In the genomic region with DNA sequence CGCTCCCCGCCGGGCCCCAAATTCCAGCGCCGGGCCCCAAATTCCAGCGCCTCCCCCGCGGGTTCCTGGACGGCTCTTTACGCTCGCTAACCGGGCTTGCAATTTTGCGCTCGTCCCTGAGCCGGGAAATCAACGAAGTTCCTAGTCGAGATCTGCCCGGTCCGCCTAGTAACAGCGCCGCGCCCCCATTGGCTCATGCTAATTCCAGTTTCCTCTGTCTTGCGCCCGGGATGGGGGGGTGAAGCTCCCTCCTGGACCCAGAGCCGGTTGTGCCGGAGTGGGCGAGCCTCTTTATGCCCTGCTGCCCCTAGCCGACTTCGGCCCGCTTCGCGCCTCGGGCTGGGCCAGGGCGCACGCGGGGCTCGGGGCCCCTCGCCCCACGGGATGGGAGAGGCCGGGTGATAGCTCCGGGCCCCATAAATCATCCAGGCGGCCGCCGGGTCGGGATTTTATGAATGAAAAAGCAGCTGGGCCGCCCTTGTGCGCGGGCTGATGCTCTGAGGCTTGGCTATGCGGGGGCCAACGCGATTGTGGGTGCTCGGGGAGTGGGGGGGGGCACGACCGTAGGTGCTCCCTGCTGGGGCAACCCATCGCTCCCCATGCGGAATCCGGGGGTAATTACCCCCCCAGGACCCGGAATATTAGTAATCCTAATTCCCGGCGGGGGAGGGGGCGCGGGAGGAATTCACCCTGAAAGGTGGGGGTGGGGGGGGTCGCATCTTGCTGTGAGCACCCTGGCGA, we compare ENCODE assay signal across 1 cellular context.
TF ChIP-seq lines count a peak whose summit lies in the region.

No MANE protein-coding gene starts in this region.

TF ChIP-seq in HepG2, 621 proteins besides CTCF, POLR2A, EP300 and RAD21 (continued from another document and continues in another):
- TF ChIP-seq, protein P1, sequence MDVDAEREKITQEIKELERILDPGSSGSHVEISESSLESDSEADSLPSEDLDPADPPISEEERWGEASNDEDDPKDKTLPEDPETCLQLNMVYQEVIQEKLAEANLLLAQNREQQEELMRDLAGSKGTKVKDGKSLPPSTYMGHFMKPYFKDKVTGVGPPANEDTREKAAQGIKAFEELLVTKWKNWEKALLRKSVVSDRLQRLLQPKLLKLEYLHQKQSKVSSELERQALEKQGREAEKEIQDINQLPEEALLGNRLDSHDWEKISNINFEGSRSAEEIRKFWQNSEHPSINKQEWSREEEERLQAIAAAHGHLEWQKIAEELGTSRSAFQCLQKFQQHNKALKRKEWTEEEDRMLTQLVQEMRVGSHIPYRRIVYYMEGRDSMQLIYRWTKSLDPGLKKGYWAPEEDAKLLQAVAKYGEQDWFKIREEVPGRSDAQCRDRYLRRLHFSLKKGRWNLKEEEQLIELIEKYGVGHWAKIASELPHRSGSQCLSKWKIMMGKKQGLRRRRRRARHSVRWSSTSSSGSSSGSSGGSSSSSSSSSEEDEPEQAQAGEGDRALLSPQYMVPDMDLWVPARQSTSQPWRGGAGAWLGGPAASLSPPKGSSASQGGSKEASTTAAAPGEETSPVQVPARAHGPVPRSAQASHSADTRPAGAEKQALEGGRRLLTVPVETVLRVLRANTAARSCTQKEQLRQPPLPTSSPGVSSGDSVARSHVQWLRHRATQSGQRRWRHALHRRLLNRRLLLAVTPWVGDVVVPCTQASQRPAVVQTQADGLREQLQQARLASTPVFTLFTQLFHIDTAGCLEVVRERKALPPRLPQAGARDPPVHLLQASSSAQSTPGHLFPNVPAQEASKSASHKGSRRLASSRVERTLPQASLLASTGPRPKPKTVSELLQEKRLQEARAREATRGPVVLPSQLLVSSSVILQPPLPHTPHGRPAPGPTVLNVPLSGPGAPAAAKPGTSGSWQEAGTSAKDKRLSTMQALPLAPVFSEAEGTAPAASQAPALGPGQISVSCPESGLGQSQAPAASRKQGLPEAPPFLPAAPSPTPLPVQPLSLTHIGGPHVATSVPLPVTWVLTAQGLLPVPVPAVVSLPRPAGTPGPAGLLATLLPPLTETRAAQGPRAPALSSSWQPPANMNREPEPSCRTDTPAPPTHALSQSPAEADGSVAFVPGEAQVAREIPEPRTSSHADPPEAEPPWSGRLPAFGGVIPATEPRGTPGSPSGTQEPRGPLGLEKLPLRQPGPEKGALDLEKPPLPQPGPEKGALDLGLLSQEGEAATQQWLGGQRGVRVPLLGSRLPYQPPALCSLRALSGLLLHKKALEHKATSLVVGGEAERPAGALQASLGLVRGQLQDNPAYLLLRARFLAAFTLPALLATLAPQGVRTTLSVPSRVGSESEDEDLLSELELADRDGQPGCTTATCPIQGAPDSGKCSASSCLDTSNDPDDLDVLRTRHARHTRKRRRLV (CRISPR knock-in tag; IDR thresholded peaks at IDR 0.05), result peak; percentile 81; the same call in 1 of the 2 replicates
- TF ChIP-seq, protein P2, sequence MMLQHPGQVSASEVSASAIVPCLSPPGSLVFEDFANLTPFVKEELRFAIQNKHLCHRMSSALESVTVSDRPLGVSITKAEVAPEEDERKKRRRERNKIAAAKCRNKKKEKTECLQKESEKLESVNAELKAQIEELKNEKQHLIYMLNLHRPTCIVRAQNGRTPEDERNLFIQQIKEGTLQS (CRISPR knock-in tag; IDR thresholded peaks at IDR 0.05), result no peak
- TF ChIP-seq HDAC6 (IDR thresholded peaks at IDR 0.05; ENCODE audit: low read depth, low read length), result no peak
- TF ChIP-seq NFRKB (IDR thresholded peaks at IDR 0.05), result no peak
- TF ChIP-seq MATR3 (CRISPR knock-in tag; IDR thresholded peaks at IDR 0.05), result no peak
- TF ChIP-seq, protein P3, sequence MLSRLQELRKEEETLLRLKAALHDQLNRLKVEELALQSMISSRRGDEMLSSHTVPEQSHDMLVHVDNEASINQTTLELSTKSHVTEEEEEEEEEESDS (CRISPR knock-in tag; IDR thresholded peaks at IDR 0.05; ENCODE audit: borderline replicate concordance), result no peak
- TF ChIP-seq GLI4 (CRISPR knock-in tag; IDR thresholded peaks at IDR 0.05; ENCODE audit: borderline replicate concordance), result no peak
- TF ChIP-seq ZNF746 (CRISPR knock-in tag; IDR thresholded peaks at IDR 0.05), result no peak
- no peak for TF ChIP-seq ZNF451 (CRISPR knock-in tag; IDR thresholded peaks at IDR 0.05)
- peak; percentile 53; the same call in 1 of the 2 replicates for TF ChIP-seq HIVEP1 (CRISPR knock-in tag; IDR thresholded peaks at IDR 0.05)
- no peak for TF ChIP-seq ZNF841 (CRISPR knock-in tag; IDR thresholded peaks at IDR 0.05; ENCODE audit: borderline replicate concordance)
- no peak for TF ChIP-seq ZNF776 (CRISPR knock-in tag; IDR thresholded peaks at IDR 0.05)
- TF ChIP-seq ZSCAN30 (CRISPR knock-in tag; IDR thresholded peaks at IDR 0.05), result no peak
- TF ChIP-seq ERF (CRISPR knock-in tag; IDR thresholded peaks at IDR 0.05), result peak; percentile 37; the same call in 1 of the 2 replicates
- TF ChIP-seq GATAD1 (CRISPR knock-in tag; IDR thresholded peaks at IDR 0.05), result no peak
- no peak for TF ChIP-seq ZNF720 (CRISPR knock-in tag; IDR thresholded peaks at IDR 0.05)
- no peak for TF ChIP-seq ADNP (CRISPR knock-in tag; IDR thresholded peaks at IDR 0.05)
- no peak for TF ChIP-seq KDM1A (CRISPR knock-in tag; IDR thresholded peaks at IDR 0.05)
- TF ChIP-seq, protein P4, sequence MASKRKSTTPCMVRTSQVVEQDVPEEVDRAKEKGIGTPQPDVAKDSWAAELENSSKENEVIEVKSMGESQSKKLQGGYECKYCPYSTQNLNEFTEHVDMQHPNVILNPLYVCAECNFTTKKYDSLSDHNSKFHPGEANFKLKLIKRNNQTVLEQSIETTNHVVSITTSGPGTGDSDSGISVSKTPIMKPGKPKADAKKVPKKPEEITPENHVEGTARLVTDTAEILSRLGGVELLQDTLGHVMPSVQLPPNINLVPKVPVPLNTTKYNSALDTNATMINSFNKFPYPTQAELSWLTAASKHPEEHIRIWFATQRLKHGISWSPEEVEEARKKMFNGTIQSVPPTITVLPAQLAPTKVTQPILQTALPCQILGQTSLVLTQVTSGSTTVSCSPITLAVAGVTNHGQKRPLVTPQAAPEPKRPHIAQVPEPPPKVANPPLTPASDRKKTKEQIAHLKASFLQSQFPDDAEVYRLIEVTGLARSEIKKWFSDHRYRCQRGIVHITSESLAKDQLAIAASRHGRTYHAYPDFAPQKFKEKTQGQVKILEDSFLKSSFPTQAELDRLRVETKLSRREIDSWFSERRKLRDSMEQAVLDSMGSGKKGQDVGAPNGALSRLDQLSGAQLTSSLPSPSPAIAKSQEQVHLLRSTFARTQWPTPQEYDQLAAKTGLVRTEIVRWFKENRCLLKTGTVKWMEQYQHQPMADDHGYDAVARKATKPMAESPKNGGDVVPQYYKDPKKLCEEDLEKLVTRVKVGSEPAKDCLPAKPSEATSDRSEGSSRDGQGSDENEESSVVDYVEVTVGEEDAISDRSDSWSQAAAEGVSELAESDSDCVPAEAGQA (IDR thresholded peaks at IDR 0.05; ENCODE audit: low read depth), result no peak
- TF ChIP-seq, protein P4 (CRISPR knock-in tag; IDR thresholded peaks at IDR 0.05; ENCODE audit: borderline replicate concordance), result no peak
- no peak for TF ChIP-seq KDM6A (CRISPR knock-in tag; IDR thresholded peaks at IDR 0.05; ENCODE audit: low read depth)
- TF ChIP-seq ZNF333 (CRISPR knock-in tag; IDR thresholded peaks at IDR 0.05; ENCODE audit: borderline replicate concordance), result no peak
- no peak for TF ChIP-seq IRF2 (CRISPR knock-in tag; IDR thresholded peaks at IDR 0.05)
- TF ChIP-seq ZMYM4 (CRISPR knock-in tag; IDR thresholded peaks at IDR 0.05), result peak; percentile 46; the same call in 1 of the 2 replicates
- TF ChIP-seq, protein P5, sequence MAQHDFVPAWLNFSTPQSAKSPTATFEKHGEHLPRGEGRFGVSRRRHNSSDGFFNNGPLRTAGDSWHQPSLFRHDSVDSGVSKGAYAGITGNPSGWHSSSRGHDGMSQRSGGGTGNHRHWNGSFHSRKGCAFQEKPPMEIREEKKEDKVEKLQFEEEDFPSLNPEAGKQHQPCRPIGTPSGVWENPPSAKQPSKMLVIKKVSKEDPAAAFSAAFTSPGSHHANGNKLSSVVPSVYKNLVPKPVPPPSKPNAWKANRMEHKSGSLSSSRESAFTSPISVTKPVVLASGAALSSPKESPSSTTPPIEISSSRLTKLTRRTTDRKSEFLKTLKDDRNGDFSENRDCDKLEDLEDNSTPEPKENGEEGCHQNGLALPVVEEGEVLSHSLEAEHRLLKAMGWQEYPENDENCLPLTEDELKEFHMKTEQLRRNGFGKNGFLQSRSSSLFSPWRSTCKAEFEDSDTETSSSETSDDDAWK (CRISPR knock-in tag; IDR thresholded peaks at IDR 0.05), result no peak
- TF ChIP-seq GATAD2A (CRISPR knock-in tag; IDR thresholded peaks at IDR 0.05), result 0 out of 2 replicates have a peak, but pooled peaks have one; percentile 18
- no peak for TF ChIP-seq PAX8 (CRISPR knock-in tag; IDR thresholded peaks at IDR 0.05; ENCODE audit: borderline replicate concordance)
- TF ChIP-seq, protein P6, sequence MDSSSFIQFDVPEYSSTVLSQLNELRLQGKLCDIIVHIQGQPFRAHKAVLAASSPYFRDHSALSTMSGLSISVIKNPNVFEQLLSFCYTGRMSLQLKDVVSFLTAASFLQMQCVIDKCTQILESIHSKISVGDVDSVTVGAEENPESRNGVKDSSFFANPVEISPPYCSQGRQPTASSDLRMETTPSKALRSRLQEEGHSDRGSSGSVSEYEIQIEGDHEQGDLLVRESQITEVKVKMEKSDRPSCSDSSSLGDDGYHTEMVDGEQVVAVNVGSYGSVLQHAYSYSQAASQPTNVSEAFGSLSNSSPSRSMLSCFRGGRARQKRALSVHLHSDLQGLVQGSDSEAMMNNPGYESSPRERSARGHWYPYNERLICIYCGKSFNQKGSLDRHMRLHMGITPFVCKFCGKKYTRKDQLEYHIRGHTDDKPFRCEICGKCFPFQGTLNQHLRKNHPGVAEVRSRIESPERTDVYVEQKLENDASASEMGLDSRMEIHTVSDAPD (CRISPR knock-in tag; IDR thresholded peaks at IDR 0.05), result no peak
- TF ChIP-seq CCAR2 (optimal IDR thresholded peaks at IDR 0.05; ENCODE audit: low read depth, low read length), result no peak
- no peak for TF ChIP-seq BHLHE40 (IDR thresholded peaks at IDR 0.05; ENCODE audit: low read length)
- no peak for TF ChIP-seq FOSL2 (CRISPR knock-in tag; IDR thresholded peaks at IDR 0.05)
- TF ChIP-seq ISX (CRISPR knock-in tag; conservative IDR thresholded peaks at IDR 0.05), result no peak
- TF ChIP-seq ZNF792 (CRISPR knock-in tag; IDR thresholded peaks at IDR 0.05), result no peak
- TF ChIP-seq, protein P7, sequence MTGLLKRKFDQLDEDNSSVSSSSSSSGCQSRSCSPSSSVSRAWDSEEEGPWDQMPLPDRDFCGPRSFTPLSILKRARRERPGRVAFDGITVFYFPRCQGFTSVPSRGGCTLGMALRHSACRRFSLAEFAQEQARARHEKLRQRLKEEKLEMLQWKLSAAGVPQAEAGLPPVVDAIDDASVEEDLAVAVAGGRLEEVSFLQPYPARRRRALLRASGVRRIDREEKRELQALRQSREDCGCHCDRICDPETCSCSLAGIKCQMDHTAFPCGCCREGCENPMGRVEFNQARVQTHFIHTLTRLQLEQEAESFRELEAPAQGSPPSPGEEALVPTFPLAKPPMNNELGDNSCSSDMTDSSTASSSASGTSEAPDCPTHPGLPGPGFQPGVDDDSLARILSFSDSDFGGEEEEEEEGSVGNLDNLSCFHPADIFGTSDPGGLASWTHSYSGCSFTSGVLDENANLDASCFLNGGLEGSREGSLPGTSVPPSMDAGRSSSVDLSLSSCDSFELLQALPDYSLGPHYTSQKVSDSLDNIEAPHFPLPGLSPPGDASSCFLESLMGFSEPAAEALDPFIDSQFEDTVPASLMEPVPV (CRISPR knock-in tag; IDR thresholded peaks at IDR 0.05), result no peak
- TF ChIP-seq, protein P8, sequence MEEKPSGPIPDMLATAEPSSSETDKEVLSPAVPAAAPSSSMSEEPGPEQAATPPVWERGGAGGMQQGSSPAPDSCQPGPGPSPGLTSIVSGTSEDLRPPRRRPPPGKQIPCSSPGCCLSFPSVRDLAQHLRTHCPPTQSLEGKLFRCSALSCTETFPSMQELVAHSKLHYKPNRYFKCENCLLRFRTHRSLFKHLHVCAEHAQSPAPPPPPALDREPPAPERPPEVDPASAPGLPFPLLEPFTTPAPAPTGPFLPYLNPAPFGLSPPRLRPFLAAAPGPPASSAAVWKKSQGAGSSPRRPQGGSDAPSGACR (CRISPR knock-in tag; IDR thresholded peaks at IDR 0.05), result no peak
- TF ChIP-seq ZNF644 (CRISPR knock-in tag; IDR thresholded peaks at IDR 0.05; ENCODE audit: low read depth), result no peak
- TF ChIP-seq ZNF326 (CRISPR knock-in tag; IDR thresholded peaks at IDR 0.05; ENCODE audit: borderline replicate concordance), result no peak
- TF ChIP-seq, protein P9, sequence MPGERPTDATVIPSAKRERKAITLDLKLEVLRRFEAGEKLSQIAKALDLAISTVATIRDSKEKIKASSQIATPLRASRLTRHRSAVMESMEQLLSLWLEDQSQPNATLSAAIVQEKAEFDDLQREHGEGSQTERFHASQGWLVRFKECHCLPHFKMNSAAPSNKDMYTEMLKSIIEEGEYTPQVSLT (CRISPR knock-in tag; IDR thresholded peaks at IDR 0.05; ENCODE audit: borderline replicate concordance, low read depth), result no peak
- TF ChIP-seq DR1 (CRISPR knock-in tag; IDR thresholded peaks at IDR 0.05), result no peak
- TF ChIP-seq ELF3 (CRISPR knock-in tag; IDR thresholded peaks at IDR 0.05), result peak; percentile 32; the same call in 1 of the 2 replicates
- no peak for TF ChIP-seq ZNF224 (CRISPR knock-in tag; IDR thresholded peaks at IDR 0.05)
- TF ChIP-seq, protein P10, sequence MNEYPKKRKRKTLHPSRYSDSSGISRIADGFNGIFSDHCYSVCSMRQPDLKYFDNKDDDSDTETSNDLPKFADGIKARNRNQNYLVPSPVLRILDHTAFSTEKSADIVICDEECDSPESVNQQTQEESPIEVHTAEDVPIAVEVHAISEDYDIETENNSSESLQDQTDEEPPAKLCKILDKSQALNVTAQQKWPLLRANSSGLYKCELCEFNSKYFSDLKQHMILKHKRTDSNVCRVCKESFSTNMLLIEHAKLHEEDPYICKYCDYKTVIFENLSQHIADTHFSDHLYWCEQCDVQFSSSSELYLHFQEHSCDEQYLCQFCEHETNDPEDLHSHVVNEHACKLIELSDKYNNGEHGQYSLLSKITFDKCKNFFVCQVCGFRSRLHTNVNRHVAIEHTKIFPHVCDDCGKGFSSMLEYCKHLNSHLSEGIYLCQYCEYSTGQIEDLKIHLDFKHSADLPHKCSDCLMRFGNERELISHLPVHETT (CRISPR knock-in tag; conservative IDR thresholded peaks at IDR 0.05), result no peak
- no peak for TF ChIP-seq ZNF552 (CRISPR knock-in tag; IDR thresholded peaks at IDR 0.05; ENCODE audit: borderline replicate concordance)
- no peak for TF ChIP-seq FOXO1 (CRISPR knock-in tag; IDR thresholded peaks at IDR 0.05)
- no peak for TF ChIP-seq ZNF709 (CRISPR knock-in tag; IDR thresholded peaks at IDR 0.05)
